Comparison of ENCODE assay signal across 35 cellular contexts in the genomic region with DNA sequence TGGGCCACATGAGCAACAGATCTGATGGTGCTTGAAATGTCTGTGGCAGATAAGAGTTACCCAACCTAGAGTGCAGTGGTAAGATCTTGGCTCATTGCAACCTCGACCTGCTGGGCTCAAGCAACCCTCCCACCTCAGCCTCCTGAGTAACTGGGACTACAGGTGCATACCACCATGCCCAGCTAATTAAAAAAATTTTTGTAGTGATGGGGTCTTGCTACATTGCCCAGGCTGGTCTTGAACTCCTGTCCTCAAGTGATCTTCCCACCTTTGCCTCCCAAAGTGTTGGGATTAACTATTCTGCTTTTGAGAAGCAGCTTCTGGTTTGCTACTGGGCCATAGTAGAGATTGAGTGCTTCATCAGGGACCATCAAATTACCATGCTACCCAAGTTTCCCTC.
"Had no signal": no experiment of that assay in that cellular context is flagged by ENCODE, and none has a peak within 500 bp of the region (broad histone marks: within the 10 kb centered on the region; RNA-seq: fewer than 3 reads in every experiment).

No MANE protein-coding gene starts in this region.

- H3K36me3 ChIP-seq: MG63 had no signal

- H3K27me3 ChIP-seq: MG63 had no signal

- DNase-seq: Karpas-422, Kasumi-1, MG63, MM.1S, MV-4-11, NCI-H1048, NCI-H1092, NCI-H1092 treated with DMSO at 0.1 percent for 48 hours, NCI-H1105, NCI-H1105 treated with DMSO at 0.1 percent for 48 hours, NCI-H1417, NCI-H1417 treated with DMSO at 0.1 percent for 48 hours, NCI-H1436, NCI-H1436 treated with DMSO at 0.1 percent for 48 hours, NCI-H146, NCI-H1694, NCI-H1694 treated with DMSO at 0.1 percent for 48 hours, NCI-H187, NCI-H187 treated with DMSO at 0.1 percent for 48 hours, NCI-H1930, NCI-H2029, NCI-H2029 treated with DMSO at 0.1 percent for 48 hours, NCI-H2081, NCI-H2081 treated with DMSO at 0.1 percent for 48 hours, NCI-H2107, NCI-H2171, NCI-H2171 treated with DMSO at 0.1 percent for 48 hours, NCI-H2227 treated with DMSO at 0.1 percent for 48 hours, NCI-H226, NCI-H345, NCI-H446, NCI-H446 treated with DMSO at 0.1 percent for 48 hours, NCI-H510A, NCI-H510A treated with DMSO at 0.1 percent for 48 hours, NCI-H524 had no signal

- H3K9me3 ChIP-seq: MG63 had no signal

- H3K4me3 ChIP-seq: MG63 had no signal
